2 cellular contexts compared by ENCODE assay signal in genomic region chr13:40504641-40505040, GRCh38.
TF ChIP-seq lines count a peak whose summit lies in the region.

No MANE protein-coding gene starts in this region.

TF ChIP-seq in SK-N-SH, 30 proteins besides CTCF, POLR2A, EP300 and RAD21 (continued from another document):
- TF ChIP-seq MAX (IDR thresholded peaks at IDR 0.05; ENCODE audit: low read depth): no peak
- no peak for TF ChIP-seq RCOR1 (IDR thresholded peaks at IDR 0.05; ENCODE audit: low read length)
- TF ChIP-seq MEF2A (IDR thresholded peaks at IDR 0.05; ENCODE audit: borderline replicate concordance, low read depth): no peak
- no peak for TF ChIP-seq REST (IDR thresholded peaks at IDR 0.05; ENCODE audit: low read depth, low read length)
- TF ChIP-seq FOXM1 (IDR thresholded peaks at IDR 0.05; ENCODE audit: low read depth): no peak
- TF ChIP-seq SMC3 (IDR thresholded peaks at IDR 0.05; ENCODE audit: low read depth, low read length): no peak
- no peak for TF ChIP-seq ZBTB33 (IDR thresholded peaks at IDR 0.05; ENCODE audit: borderline replicate concordance, low read depth)
- no peak for TF ChIP-seq FOXJ3 (CRISPR knock-in tag; IDR thresholded peaks at IDR 0.05)

TF ChIP-seq in SK-N-SH treated with all-trans-retinoic acid at 6 μM for 48 hours, 23 proteins besides CTCF, POLR2A, EP300 and RAD21 (continued from another document):
- TF ChIP-seq TOX (CRISPR knock-in tag; IDR thresholded peaks at IDR 0.05; ENCODE audit: borderline replicate concordance) (no peak), PPARA (CRISPR knock-in tag; IDR thresholded peaks at IDR 0.05; ENCODE audit: borderline replicate concordance) (no peak), OSR1 (CRISPR knock-in tag; IDR thresholded peaks at IDR 0.05) (no peak), ISL1 (CRISPR knock-in tag; IDR thresholded peaks at IDR 0.05) (no peak), TCF4 (CRISPR knock-in tag; IDR thresholded peaks at IDR 0.05; ENCODE audit: borderline replicate concordance) (no peak)
